ENCODE assay signal across 2 cellular contexts in the genomic region with DNA sequence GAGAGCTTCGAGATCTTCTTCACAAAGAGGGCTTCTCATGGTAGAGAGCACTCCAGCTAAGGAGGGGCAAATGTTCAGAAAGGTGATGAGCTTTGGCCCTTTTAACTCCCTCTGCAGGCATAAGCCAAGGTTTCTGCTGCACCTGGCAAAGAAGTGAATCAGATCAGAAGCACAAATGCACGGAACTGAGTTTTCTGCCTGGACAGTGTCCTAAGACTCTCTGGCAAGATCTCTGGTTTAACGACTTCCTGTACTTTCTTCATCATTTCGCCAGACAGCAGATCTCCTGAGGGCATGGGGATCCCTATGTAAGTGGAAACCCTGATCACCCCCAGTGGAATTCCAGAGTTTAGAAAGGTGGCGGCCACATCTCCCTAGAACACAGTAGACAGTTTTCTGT.
A peak's percentile ranks its signal among the peaks of the same experiment; 100 is the strongest.
TF ChIP-seq lines count a peak whose summit lies in the region.

No MANE protein-coding gene starts in this region.

TF ChIP-seq in GM23338, 12 proteins besides CTCF, POLR2A, EP300 and RAD21 (continues in another document):
- no peak for TF ChIP-seq NANOG (IDR thresholded peaks at IDR 0.05; ENCODE audit: borderline replicate concordance)
- no peak for TF ChIP-seq ZNF331 (CRISPR knock-in tag; IDR thresholded peaks at IDR 0.05; ENCODE audit: low read depth)
- TF ChIP-seq ETS1 (IDR thresholded peaks at IDR 0.05) = no peak
- no peak for TF ChIP-seq EZH2 (IDR thresholded peaks at IDR 0.05; ENCODE audit: low read depth, unreplicated experiment)
- no peak for TF ChIP-seq EZH2phosphoT487 (IDR thresholded peaks at IDR 0.05; ENCODE audit: unreplicated experiment)
- no peak for TF ChIP-seq ZNF462 (CRISPR knock-in tag; IDR thresholded peaks at IDR 0.05)
- TF ChIP-seq CREB1 (CRISPR knock-in tag; IDR thresholded peaks at IDR 0.05; ENCODE audit: low read depth) = no peak
- no peak for TF ChIP-seq JUNB (IDR thresholded peaks at IDR 0.05; ENCODE audit: unreplicated experiment)
- no peak for TF ChIP-seq ZNF114 (CRISPR knock-in tag; IDR thresholded peaks at IDR 0.05)
- TF ChIP-seq POLR2AphosphoS5 (IDR thresholded peaks at IDR 0.05; ENCODE audit: low read depth) = no peak
- no peak for TF ChIP-seq STAT1 (IDR thresholded peaks at IDR 0.05; ENCODE audit: unreplicated experiment)

TF ChIP-seq in HepG2, 621 proteins besides CTCF, POLR2A, EP300 and RAD21 (continues in another document):
- TF ChIP-seq ZIK1 (CRISPR knock-in tag; IDR thresholded peaks at IDR 0.05; ENCODE audit: borderline replicate concordance, low read depth) (no peak), KDM2A (CRISPR knock-in tag; IDR thresholded peaks at IDR 0.05; ENCODE audit: borderline replicate concordance, low read depth) (no peak), TEAD3 (CRISPR knock-in tag; optimal IDR thresholded peaks at IDR 0.05; ENCODE audit: borderline replicate concordance) (peak; percentile 4), EED (CRISPR knock-in tag; IDR thresholded peaks at IDR 0.05) (0 out of 2 replicates have a peak, but pooled peaks have one; percentile 37), ZNF724P (CRISPR knock-in tag; IDR thresholded peaks at IDR 0.05; ENCODE audit: borderline replicate concordance) (peak; percentile 26; the same call in 1 of the 2 replicates), ZNF333 (CRISPR knock-in tag; IDR thresholded peaks at IDR 0.05; ENCODE audit: borderline replicate concordance) (no peak), ZFP36 (IDR thresholded peaks at IDR 0.05; ENCODE audit: borderline replicate concordance, low read depth, low read length, partially characterized antibody) (no peak), ZNF672 (CRISPR knock-in tag; IDR thresholded peaks at IDR 0.05) (no peak), IKZF4 (CRISPR knock-in tag; IDR thresholded peaks at IDR 0.05; ENCODE audit: borderline replicate concordance, low read depth, not compliant biosample characterization) (no peak), POLR2G (IDR thresholded peaks at IDR 0.05; ENCODE audit: low read depth, low read length) (peak; percentile 71), ZNF543 (CRISPR knock-in tag; IDR thresholded peaks at IDR 0.05) (0 out of 2 replicates have a peak, but pooled peaks have one; percentile 47), ZNF564 (CRISPR knock-in tag; IDR thresholded peaks at IDR 0.05) (0 out of 2 replicates have a peak, but pooled peaks have one; percentile 9), RBFOX2 (IDR thresholded peaks at IDR 0.05; ENCODE audit: low read depth, low read length) (peak; percentile 70), BORCS8-MEF2B (CRISPR knock-in tag; IDR thresholded peaks at IDR 0.05) (peak; percentile 51; the same call in 1 of the 2 replicates), HDAC6 (IDR thresholded peaks at IDR 0.05; ENCODE audit: low read depth, low read length) (no peak), BRD4 (CRISPR knock-in tag; IDR thresholded peaks at IDR 0.05) (0 out of 2 replicates have a peak, but pooled peaks have one; percentile 28), THRA (CRISPR knock-in tag; IDR thresholded peaks at IDR 0.05; ENCODE audit: borderline replicate concordance) (no peak), ZMYM4 (CRISPR knock-in tag; IDR thresholded peaks at IDR 0.05) (0 out of 2 replicates have a peak, but pooled peaks have one; percentile 2), AHDC1 (CRISPR knock-in tag; IDR thresholded peaks at IDR 0.05; ENCODE audit: borderline replicate concordance) (0 out of 2 replicates have a peak, but pooled peaks have one; percentile 6), ZNF572 (CRISPR knock-in tag; IDR thresholded peaks at IDR 0.05) (no peak), ZNF235 (CRISPR knock-in tag; IDR thresholded peaks at IDR 0.05; ENCODE audit: borderline replicate concordance) (no peak), ZBTB3 (CRISPR knock-in tag; IDR thresholded peaks at IDR 0.05; ENCODE audit: borderline replicate concordance, low read depth) (no peak), SRSF4 (IDR thresholded peaks at IDR 0.05; ENCODE audit: low read depth, low read length, poor library complexity, severe bottlenecking) (no peak), E2F2 (CRISPR knock-in tag; IDR thresholded peaks at IDR 0.05; ENCODE audit: borderline replicate concordance) (no peak), REPIN1 (CRISPR knock-in tag; IDR thresholded peaks at IDR 0.05; ENCODE audit: borderline replicate concordance, low read depth) (0 out of 2 replicates have a peak, but pooled peaks have one; percentile 12), HDAC1 (CRISPR knock-in tag; IDR thresholded peaks at IDR 0.05) (peak; percentile 11; the same call in 1 of the 2 replicates), YEATS4 (CRISPR knock-in tag; IDR thresholded peaks at IDR 0.05; ENCODE audit: borderline replicate concordance) (0 out of 2 replicates have a peak, but pooled peaks have one; percentile 22), ZFP37 (CRISPR knock-in tag; IDR thresholded peaks at IDR 0.05; ENCODE audit: borderline replicate concordance) (0 out of 2 replicates have a peak, but pooled peaks have one; percentile 14), ARNT2 (CRISPR knock-in tag; IDR thresholded peaks at IDR 0.05; ENCODE audit: low read depth) (0 out of 2 replicates have a peak, but pooled peaks have one; percentile 37), ZSCAN30 (CRISPR knock-in tag; IDR thresholded peaks at IDR 0.05) (peak; percentile 44; the same call in 1 of the 2 replicates), NONO (IDR thresholded peaks at IDR 0.05) (no peak), NONO (CRISPR knock-in tag; conservative IDR thresholded peaks at IDR 0.05) (no peak), ZNF296 (CRISPR knock-in tag; conservative IDR thresholded peaks at IDR 0.05) (0 out of 2 replicates have a peak, but pooled peaks have one; percentile 26), ATF7 (IDR thresholded peaks at IDR 0.05) (no peak), ATF7 (CRISPR knock-in tag; IDR thresholded peaks at IDR 0.05) (no peak), DMAP1 (CRISPR knock-in tag; IDR thresholded peaks at IDR 0.05) (0 out of 2 replicates have a peak, but pooled peaks have one; percentile 35), FOXK2 (IDR thresholded peaks at IDR 0.05) (no peak), SSRP1 (CRISPR knock-in tag; IDR thresholded peaks at IDR 0.05) (no peak)
- TF ChIP-seq, protein P1, sequence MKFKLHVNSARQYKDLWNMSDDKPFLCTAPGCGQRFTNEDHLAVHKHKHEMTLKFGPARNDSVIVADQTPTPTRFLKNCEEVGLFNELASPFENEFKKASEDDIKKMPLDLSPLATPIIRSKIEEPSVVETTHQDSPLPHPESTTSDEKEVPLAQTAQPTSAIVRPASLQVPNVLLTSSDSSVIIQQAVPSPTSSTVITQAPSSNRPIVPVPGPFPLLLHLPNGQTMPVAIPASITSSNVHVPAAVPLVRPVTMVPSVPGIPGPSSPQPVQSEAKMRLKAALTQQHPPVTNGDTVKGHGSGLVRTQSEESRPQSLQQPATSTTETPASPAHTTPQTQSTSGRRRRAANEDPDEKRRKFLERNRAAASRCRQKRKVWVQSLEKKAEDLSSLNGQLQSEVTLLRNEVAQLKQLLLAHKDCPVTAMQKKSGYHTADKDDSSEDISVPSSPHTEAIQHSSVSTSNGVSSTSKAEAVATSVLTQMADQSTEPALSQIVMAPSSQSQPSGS (CRISPR knock-in tag; IDR thresholded peaks at IDR 0.05) = no peak
- TF ChIP-seq, protein P2, sequence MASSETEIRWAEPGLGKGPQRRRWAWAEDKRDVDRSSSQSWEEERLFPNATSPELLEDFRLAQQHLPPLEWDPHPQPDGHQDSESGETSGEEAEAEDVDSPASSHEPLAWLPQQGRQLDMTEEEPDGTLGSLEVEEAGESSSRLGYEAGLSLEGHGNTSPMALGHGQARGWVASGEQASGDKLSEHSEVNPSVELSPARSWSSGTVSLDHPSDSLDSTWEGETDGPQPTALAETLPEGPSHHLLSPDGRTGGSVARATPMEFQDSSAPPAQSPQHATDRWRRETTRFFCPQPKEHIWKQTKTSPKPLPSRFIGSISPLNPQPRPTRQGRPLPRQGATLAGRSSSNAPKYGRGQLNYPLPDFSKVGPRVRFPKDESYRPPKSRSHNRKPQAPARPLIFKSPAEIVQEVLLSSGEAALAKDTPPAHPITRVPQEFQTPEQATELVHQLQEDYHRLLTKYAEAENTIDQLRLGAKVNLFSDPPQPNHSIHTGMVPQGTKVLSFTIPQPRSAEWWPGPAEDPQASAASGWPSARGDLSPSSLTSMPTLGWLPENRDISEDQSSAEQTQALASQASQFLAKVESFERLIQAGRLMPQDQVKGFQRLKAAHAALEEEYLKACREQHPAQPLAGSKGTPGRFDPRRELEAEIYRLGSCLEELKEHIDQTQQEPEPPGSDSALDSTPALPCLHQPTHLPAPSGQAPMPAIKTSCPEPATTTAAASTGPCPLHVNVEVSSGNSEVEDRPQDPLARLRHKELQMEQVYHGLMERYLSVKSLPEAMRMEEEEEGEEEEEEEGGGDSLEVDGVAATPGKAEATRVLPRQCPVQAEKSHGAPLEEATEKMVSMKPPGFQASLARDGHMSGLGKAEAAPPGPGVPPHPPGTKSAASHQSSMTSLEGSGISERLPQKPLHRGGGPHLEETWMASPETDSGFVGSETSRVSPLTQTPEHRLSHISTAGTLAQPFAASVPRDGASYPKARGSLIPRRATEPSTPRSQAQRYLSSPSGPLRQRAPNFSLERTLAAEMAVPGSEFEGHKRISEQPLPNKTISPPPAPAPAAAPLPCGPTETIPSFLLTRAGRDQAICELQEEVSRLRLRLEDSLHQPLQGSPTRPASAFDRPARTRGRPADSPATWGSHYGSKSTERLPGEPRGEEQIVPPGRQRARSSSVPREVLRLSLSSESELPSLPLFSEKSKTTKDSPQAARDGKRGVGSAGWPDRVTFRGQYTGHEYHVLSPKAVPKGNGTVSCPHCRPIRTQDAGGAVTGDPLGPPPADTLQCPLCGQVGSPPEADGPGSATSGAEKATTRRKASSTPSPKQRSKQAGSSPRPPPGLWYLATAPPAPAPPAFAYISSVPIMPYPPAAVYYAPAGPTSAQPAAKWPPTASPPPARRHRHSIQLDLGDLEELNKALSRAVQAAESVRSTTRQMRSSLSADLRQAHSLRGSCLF (CRISPR knock-in tag; IDR thresholded peaks at IDR 0.05; ENCODE audit: borderline replicate concordance) = no peak
- TF ChIP-seq, protein P3, sequence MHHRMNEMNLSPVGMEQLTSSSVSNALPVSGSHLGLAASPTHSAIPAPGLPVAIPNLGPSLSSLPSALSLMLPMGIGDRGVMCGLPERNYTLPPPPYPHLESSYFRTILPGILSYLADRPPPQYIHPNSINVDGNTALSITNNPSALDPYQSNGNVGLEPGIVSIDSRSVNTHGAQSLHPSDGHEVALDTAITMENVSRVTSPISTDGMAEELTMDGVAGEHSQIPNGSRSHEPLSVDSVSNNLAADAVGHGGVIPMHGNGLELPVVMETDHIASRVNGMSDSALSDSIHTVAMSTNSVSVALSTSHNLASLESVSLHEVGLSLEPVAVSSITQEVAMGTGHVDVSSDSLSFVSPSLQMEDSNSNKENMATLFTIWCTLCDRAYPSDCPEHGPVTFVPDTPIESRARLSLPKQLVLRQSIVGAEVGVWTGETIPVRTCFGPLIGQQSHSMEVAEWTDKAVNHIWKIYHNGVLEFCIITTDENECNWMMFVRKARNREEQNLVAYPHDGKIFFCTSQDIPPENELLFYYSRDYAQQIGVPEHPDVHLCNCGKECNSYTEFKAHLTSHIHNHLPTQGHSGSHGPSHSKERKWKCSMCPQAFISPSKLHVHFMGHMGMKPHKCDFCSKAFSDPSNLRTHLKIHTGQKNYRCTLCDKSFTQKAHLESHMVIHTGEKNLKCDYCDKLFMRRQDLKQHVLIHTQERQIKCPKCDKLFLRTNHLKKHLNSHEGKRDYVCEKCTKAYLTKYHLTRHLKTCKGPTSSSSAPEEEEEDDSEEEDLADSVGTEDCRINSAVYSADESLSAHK (CRISPR knock-in tag; IDR thresholded peaks at IDR 0.05; ENCODE audit: borderline replicate concordance) = no peak
